In the genomic region with DNA sequence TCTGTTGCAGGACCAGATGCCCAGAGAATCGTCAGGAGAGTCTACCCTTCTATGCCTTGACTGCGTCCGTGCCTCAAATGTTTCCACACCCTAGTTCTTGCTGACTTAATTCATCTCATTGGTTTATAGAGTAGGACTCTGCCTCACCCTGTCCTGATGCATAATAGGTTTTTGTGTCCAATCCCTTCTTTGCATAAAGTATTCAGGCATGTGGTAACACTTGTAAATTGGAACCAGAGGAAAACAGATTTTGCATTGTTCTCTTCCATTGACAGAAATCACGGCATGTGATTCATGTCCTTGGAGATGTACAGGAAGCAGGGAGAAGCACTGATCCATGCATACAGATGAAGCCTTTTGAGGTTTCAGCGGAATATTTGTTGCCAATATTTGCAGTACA, we compare ENCODE assay signal across 19 cellular contexts. TPM values are rescaled to one million over a fixed set of nuclear protein-coding genes. Genes with fewer than 3 reads are reported as not detected.
DNase-seq lines count a peak whose midpoint lies in the region; ATAC-seq, FAIRE-seq and TF ChIP-seq lines count a peak whose summit lies in the region.
"Had no signal": no experiment of that assay in that cellular context is flagged by ENCODE, and none has a peak within 500 bp of the region (broad histone marks: within the 10 kb centered on the region; RNA-seq: fewer than 3 reads in every experiment).

No MANE protein-coding gene starts in this region.

- TF ChIP-seq POLR2A in HepG2 (IDR thresholded peaks at IDR 0.05; ENCODE audit: insufficient read depth in 1 of 2, low read depth in 2 of 2, low read length in 2 of 2) (no peak), right lobe of liver (IDR thresholded peaks at IDR 0.05) (no peak)

- H2AFZ ChIP-seq in HepG2 (ENCODE audit: low read length) = no peak overlapping the region
- H2AFZ ChIP-seq: GM23248 had no signal

- in situ Hi-C loops in HepG2 (cut with HindIII; ENCODE audit: extremely low pct_ligation_motif_present, low pct_unique_long_range_greater_than_20kb) = loop anchor here (25.0 kb wide), 1 partner anchor 737 kb away; no protein-coding TSS in a partner anchor

- no peak for FAIRE-seq in HepG2 (lab: Jason Lieb, UNC)
- FAIRE-seq: G401.6, GM12891, K562 had no signal

- H3K4me3 ChIP-seq in HepG2 (replicated peaks in 1 of 3; ENCODE audit: insufficient read depth in 1 of 3, low read depth in 2 of 3, low read length in 3 of 3) = no peak overlapping the region
- H3K4me3 ChIP-seq in right lobe of liver = no peak overlapping the region
- H3K4me3 ChIP-seq in adipocyte (ENCODE audit: low read length) = no peak overlapping the region
- H3K4me3 ChIP-seq: GM23248, K562 had no signal

- H3K4me2 ChIP-seq in HepG2 (ENCODE audit: low read depth, low read length) = no peak overlapping the region

- H3K9ac ChIP-seq in HepG2 (ENCODE audit: insufficient read depth, low read depth, low read length) = no peak overlapping the region
- no peak overlapping the region for H3K9ac ChIP-seq in adipocyte (ENCODE audit: low read length)
- H3K9ac ChIP-seq: GM23248 had no signal

- H3K4me1 ChIP-seq in HepG2 (ENCODE audit: insufficient read depth, low read length) (no peaks in the 10 kb centered on the region), right lobe of liver (no peaks in the 10 kb centered on the region), adipocyte (ENCODE audit: control insufficient read depth, insufficient read depth, low read length) (peaks cover under 1% of the 10 kb centered on the region)

- TF ChIP-seq EP300 in HepG2 (IDR thresholded peaks at IDR 0.05; ENCODE audit: low read depth in 2 of 2, low read length in 2 of 2) (no peak), HepG2 (CRISPR knock-in tag; IDR thresholded peaks at IDR 0.05; ENCODE audit: borderline replicate concordance) (no peak)

- WGBS in HepG2 (ENCODE audit: low lambda C conversion rate) = 16% methylated on average over 5 of the region's 5 CpGs
- 52% methylated on average over 5 of the region's 5 CpGs for WGBS in right lobe of liver (ENCODE audit: insufficient coverage, low coverage, low lambda C conversion rate, missing lambda C conversion rate)

- DNase-seq in HepG2 (ENCODE audit: low spot score) = peak; percentile 3
- DNase-seq in right lobe of liver = no peak
- peak; percentile 23 for DNase-seq in adipocyte (ENCODE audit: low read depth)
- peak; percentile 52 for DNase-seq in globus pallidus (ENCODE audit: low spot score)
- peak; percentile 76 for DNase-seq in superior temporal gyrus (ENCODE audit: extremely low spot score)
- no peak for DNase-seq in HPDE6-E6E7 (ENCODE audit: extremely low spot score)
- DNase-seq: Calu3, DMS79 treated with DMSO at 0.1 percent for 48 hours, NCI-H2107, NCI-H226, NCI-H748 treated with DMSO at 0.1 percent for 48 hours, Right ventricle myocardium superior had no signal

- no peaks in the 10 kb centered on the region for H3K9me3 ChIP-seq in HepG2 (ENCODE audit: low read length)
- no peaks in the 10 kb centered on the region for H3K9me3 ChIP-seq in right lobe of liver
- no peaks in the 10 kb centered on the region for H3K9me3 ChIP-seq in adipocyte (ENCODE audit: control insufficient read depth, low read length)

- CTCF ChIA-PET in HepG2 (lab: Yijun Ruan, JAX; ENCODE audit: low intra/inter-chr PET ratio, low total read pairs) = no interaction called here

- H3K79me2 ChIP-seq in HepG2 (ENCODE audit: insufficient read depth, low read length) = no peaks in the 10 kb centered on the region

- TF ChIP-seq CTCF in HepG2 (CRISPR knock-in tag; IDR thresholded peaks at IDR 0.05) (no peak), right lobe of liver (IDR thresholded peaks at IDR 0.05) (no peak)

- no peaks in the 10 kb centered on the region for H4K20me1 ChIP-seq in HepG2 (ENCODE audit: insufficient read depth, low read length)

- intact Hi-C loops in HepG2 (cut with micrococcal nuclease; ENCODE audit: unreplicated experiment) (no loop called here), right lobe of liver (cut with DNase I) (no loop called here)

- H3K27ac ChIP-seq in HepG2 (ENCODE audit: extremely low read length, insufficient read depth, low read length) (no peak overlapping the region), right lobe of liver (no peak overlapping the region)
- H3K27ac ChIP-seq: GM23248 had no signal

- POLR2A ChIA-PET in HepG2 (lab: Yijun Ruan, JAX) = no interaction called here

- ATAC-seq in HepG2 = no peak
- ATAC-seq in right lobe of liver = no peak
- ATAC-seq in GM21723 (IDR thresholded peaks at IDR 0.05; ENCODE audit: unreplicated experiment) = no peak
- no peak for ATAC-seq in GM18861 (IDR thresholded peaks at IDR 0.05; ENCODE audit: unreplicated experiment)
- ATAC-seq: K562 had no signal

- no peak for TF ChIP-seq RAD21 in HepG2 (CRISPR knock-in tag; IDR thresholded peaks at IDR 0.05)

- H3K27me3 ChIP-seq in HepG2 (ENCODE audit: control insufficient read depth in 1 of 2, insufficient read depth in 2 of 2, low read length in 2 of 2) (no peaks in the 10 kb centered on the region), right lobe of liver (no peaks in the 10 kb centered on the region), adipocyte (replicated peaks; ENCODE audit: control insufficient read depth, insufficient read depth, low read length) (no peaks in the 10 kb centered on the region)

- BruUV-seq in HepG2 (replicated peaks; lab: Mats Ljungman, UMichigan) = no TSS peak

- H3K36me3 ChIP-seq in HepG2 (replicated peaks in 1 of 2; ENCODE audit: control insufficient read depth in 1 of 2, insufficient read depth in 2 of 2, low read length in 2 of 2) = no peaks in the 10 kb centered on the region
- no peaks in the 10 kb centered on the region for H3K36me3 ChIP-seq in right lobe of liver
- H3K36me3 ChIP-seq in adipocyte (ENCODE audit: control insufficient read depth, insufficient read depth, low read length, severe bottlenecking) = no peaks in the 10 kb centered on the region

TF ChIP-seq in HepG2, 621 proteins besides CTCF, POLR2A, EP300 and RAD21:
- no peak for TF ChIP-seq ZNF720 (CRISPR knock-in tag; IDR thresholded peaks at IDR 0.05)
- TF ChIP-seq, protein P1, sequence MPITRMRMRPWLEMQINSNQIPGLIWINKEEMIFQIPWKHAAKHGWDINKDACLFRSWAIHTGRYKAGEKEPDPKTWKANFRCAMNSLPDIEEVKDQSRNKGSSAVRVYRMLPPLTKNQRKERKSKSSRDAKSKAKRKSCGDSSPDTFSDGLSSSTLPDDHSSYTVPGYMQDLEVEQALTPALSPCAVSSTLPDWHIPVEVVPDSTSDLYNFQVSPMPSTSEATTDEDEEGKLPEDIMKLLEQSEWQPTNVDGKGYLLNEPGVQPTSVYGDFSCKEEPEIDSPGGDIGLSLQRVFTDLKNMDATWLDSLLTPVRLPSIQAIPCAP (CRISPR knock-in tag; IDR thresholded peaks at IDR 0.05; ENCODE audit: low read depth) = no peak
- 0 out of 2 replicates have a peak, but pooled peaks have one; percentile 42 for TF ChIP-seq GFI1 (CRISPR knock-in tag; IDR thresholded peaks at IDR 0.05; ENCODE audit: borderline replicate concordance)

RNA-seq across cellular contexts. Expression of a gene that starts 29.5 kb away (rescaled TPM):
- total RNA-seq in HepG2 (2016; rRNA removed; fragmentation: Illumina TruSeq; extraction: Trizol) (not detected in 2 replicates), right lobe of liver (not detected)
- total RNA-seq in HepG2 (2016; cell fraction: cytosol; rRNA removed; fragmentation: Illumina TruSeq; extraction: Trizol; ENCODE audit: low read depth) = not detected in 2 replicates
- total RNA-seq in HepG2 (2016; cell fraction: insoluble cytoplasmic fraction; rRNA removed; fragmentation: Illumina TruSeq; extraction: Trizol) = not detected in 2 replicates
- total RNA-seq in HepG2 (2016; cell fraction: membrane; rRNA removed; fragmentation: Illumina TruSeq; extraction: Trizol) = not detected in 2 replicates
- total RNA-seq in HepG2 (2016; cell fraction: nucleus; rRNA removed; fragmentation: Illumina TruSeq; extraction: Trizol) = not detected in 2 replicates
- polyA plus RNA-seq in HepG2 (2011; rRNA removed) = not detected in 2 replicates
- not detected in 2 replicates for polyA plus RNA-seq in HepG2 (2011; cell fraction: cytosol; rRNA removed)
- not detected in 2 replicates for polyA plus RNA-seq in HepG2 (2011; cell fraction: nucleus; rRNA removed)
- not detected in 2 replicates for polyA plus RNA-seq in HepG2 (2012)
- not detected in 2 replicates for polyA plus RNA-seq in HepG2 (2016; cell fraction: cytosol; fragmentation: Illumina TruSeq; extraction: Trizol; ENCODE audit: low read depth)
- not detected in 2 replicates for polyA plus RNA-seq in HepG2 (2016; cell fraction: insoluble cytoplasmic fraction; fragmentation: Illumina TruSeq; extraction: Trizol; ENCODE audit: low read depth)
- polyA plus RNA-seq in HepG2 (2016; cell fraction: membrane; fragmentation: Illumina TruSeq; extraction: Trizol; ENCODE audit: low read depth) = not detected in 2 replicates
- polyA plus RNA-seq in HepG2 (2016; cell fraction: nucleus; fragmentation: Illumina TruSeq; extraction: Trizol; ENCODE audit: insufficient read depth, low read depth) = not detected in 2 replicates
- polyA minus RNA-seq in HepG2 (2011; rRNA and poly(A)+ RNA removed; ENCODE audit: low replicate concordance) = not detected in 2 replicates
- not detected in 2 replicates for polyA minus RNA-seq in HepG2 (2011; cell fraction: cytosol; rRNA and poly(A)+ RNA removed)
- not detected in 2 replicates for polyA minus RNA-seq in HepG2 (2011; cell fraction: nucleus; rRNA and poly(A)+ RNA removed)
- total RNA-seq: A172, Calu3, GM23248, K562, Right ventricle myocardium superior had no signal
- polyA plus RNA-seq: GM23248, K562 had no signal

Comparison
In these comparisons a context has a peak if more than half of its experiments do, and no peak if none do; other contexts are left out.
1. DNase-seq: peak in HepG2 (single experiment), adipocyte (single experiment), globus pallidus (single experiment) and superior temporal gyrus (single experiment); none in right lobe of liver (0 of 3) and HPDE6-E6E7 (single experiment).